In genomic region chr6:118187568-118188164, GRCh38 we compare ENCODE assay signal across 8 cellular contexts.
DNase-seq lines count a peak whose midpoint lies in the region; ATAC-seq, FAIRE-seq and TF ChIP-seq lines count a peak whose summit lies in the region.

No MANE protein-coding gene starts in this region.

- no peak overlapping the region for H3K4me3 Mint-ChIP-seq in astrocyte (ENCODE audit: unreplicated experiment)

- TF ChIP-seq CTCF in astrocyte (IDR thresholded peaks at IDR 0.05; ENCODE audit: insufficient read depth, low read depth, low read length): no peak
- TF ChIP-seq CTCF in gastrocnemius medialis (IDR thresholded peaks at IDR 0.05 in 4 of 5, conservative IDR thresholded peaks at IDR 0.05 in 1 of 5): no peak

- peak; percentile 38 for ATAC-seq in GM19025 (IDR thresholded peaks at IDR 0.05; ENCODE audit: low read depth, unreplicated experiment)
- ATAC-seq in HG03196 (IDR thresholded peaks at IDR 0.05; ENCODE audit: unreplicated experiment): peak; percentile 45
- peak; percentile 56 to 93 for ATAC-seq in gastrocnemius medialis

- no peak for TF ChIP-seq POLR2A in gastrocnemius medialis (IDR thresholded peaks at IDR 0.05)

- no peaks in the 10 kb centered on the region for H3K27me3 Mint-ChIP-seq in astrocyte (ENCODE audit: low read depth, unreplicated experiment)

- H3K36me3 Mint-ChIP-seq in astrocyte (ENCODE audit: low read depth, unreplicated experiment): no peaks in the 10 kb centered on the region

- H3K4me1 Mint-ChIP-seq in astrocyte (ENCODE audit: low read depth, unreplicated experiment): peaks cover 17% of the 10 kb centered on the region

- no peak for FAIRE-seq in astrocyte (lab: Jason Lieb, UNC)

- intact Hi-C loops in gastrocnemius medialis (cut with DNase I; ENCODE audit: low total_unique reads): no loop called here

- DNase-seq in A172 (ENCODE audit: low spot score) (peak; percentile 23), astrocyte (ENCODE audit: low read depth) (peak; percentile 86), gastrocnemius medialis (peak in 1 of 2 donors; percentile 18), RPMI8226 (no peak), NCI-H774 (lab: John Stamatoyannopoulos, UW) (no peak), DMS79 treated with DMSO at 0.1 percent for 48 hours (lab: John Stamatoyannopoulos, UW) (no peak)

- H3K79me2 ChIP-seq in astrocyte (ENCODE audit: insufficient read depth, low read length): no peaks in the 10 kb centered on the region

- H3K27ac Mint-ChIP-seq in astrocyte (ENCODE audit: unreplicated experiment): peak overlapping the region; percentile 60

- H4K20me1 ChIP-seq in astrocyte (ENCODE audit: insufficient read depth, low read length): no peaks in the 10 kb centered on the region

- H3K4me3 ChIP-seq in astrocyte (ENCODE audit: insufficient read depth, low read depth, low read length) (no peak overlapping the region), gastrocnemius medialis (no peak overlapping the region)

- H3K27ac ChIP-seq in astrocyte (ENCODE audit: low read depth, low read length) (peak overlapping the region; percentile 23), gastrocnemius medialis (peak overlapping the region; percentile 10 to 62 (median 58))

- no peaks in the 10 kb centered on the region for H3K36me3 ChIP-seq in astrocyte (ENCODE audit: insufficient read depth, low read length)
- no peaks in the 10 kb centered on the region for H3K36me3 ChIP-seq in gastrocnemius medialis

- H3K9ac ChIP-seq in astrocyte (ENCODE audit: low read length): no peak overlapping the region

- H3K27me3 ChIP-seq in astrocyte (ENCODE audit: insufficient read depth, low read length) (no peaks in the 10 kb centered on the region), gastrocnemius medialis (no peaks in the 10 kb centered on the region)

- peaks cover 13% of the 10 kb centered on the region for H3K4me1 ChIP-seq in astrocyte (ENCODE audit: insufficient read depth, low read length)
- H3K4me1 ChIP-seq in gastrocnemius medialis: peaks cover 8 to 18% of the 10 kb centered on the region in 2 donors

- peaks cover 3% of the 10 kb centered on the region for H3K9me3 Mint-ChIP-seq in astrocyte (ENCODE audit: unreplicated experiment)

- H3K4me2 ChIP-seq in astrocyte (ENCODE audit: low read length): peak overlapping the region; percentile 66

- no peak overlapping the region for H2AFZ ChIP-seq in astrocyte (ENCODE audit: low read depth, low read length)

- in situ Hi-C loops in gastrocnemius medialis (cut with MboI; ENCODE audit: low sequenced_read_pairs in 4 of 4): no loop called here

- H3K9me3 ChIP-seq in astrocyte (ENCODE audit: insufficient read depth, low read depth, low read length) (peaks cover 2% of the 10 kb centered on the region), gastrocnemius medialis (no peaks in the 10 kb centered on the region)

Comparison
In these comparisons a context has a peak if more than half of its experiments do, and no peak if none do; other contexts are left out.
1. DNase-seq: peak in A172 (single experiment) and astrocyte (single experiment); none in RPMI8226 (single experiment), NCI-H774 (single experiment) and DMS79 treated with DMSO at 0.1 percent for 48 hours (single experiment).
2. Peak in every context shown above with its lines, with median percentiles within 50 percentile points of each other: ATAC-seq.